In the genomic region with DNA sequence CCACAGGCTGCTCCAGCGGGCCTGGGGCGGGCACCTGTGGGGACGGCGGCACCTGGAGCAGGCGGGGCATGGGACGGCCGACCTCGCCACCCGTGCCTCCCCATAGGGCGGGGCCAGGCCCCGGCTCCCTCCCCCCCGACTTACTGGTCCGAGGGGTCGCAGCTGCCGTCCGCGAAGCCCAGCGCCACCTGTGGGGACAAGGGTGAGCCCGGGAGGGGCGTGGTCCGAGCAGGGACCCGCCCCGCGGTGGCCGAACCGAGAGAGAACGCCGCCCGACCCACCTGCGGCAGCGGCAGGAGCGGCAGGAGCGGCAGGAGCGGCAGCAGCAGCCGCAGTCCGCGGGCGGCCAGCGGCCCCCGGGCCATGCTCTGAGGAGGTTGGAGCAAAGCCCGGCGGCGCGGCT, we compare ENCODE assay signal across 8 cellular contexts. TPM values are rescaled to one million over a fixed set of nuclear protein-coding genes. Genes with fewer than 3 reads are reported as not detected.
DNase-seq lines count a peak whose midpoint lies in the region; ATAC-seq and TF ChIP-seq lines count a peak whose summit lies in the region.

TMEM52 (minus strand) TSS at position 379 of the 403 bp plus-strand sequence; CDS start at position 365, 14 bp downstream.

- H3K4me3 ChIP-seq in AG10803 (ENCODE audit: low read length) (peak within 1 kb of the TSS; percentile 48), choroid plexus epithelial cell (ENCODE audit: low read depth, low read length) (peak within 1 kb of the TSS; percentile 51)

- H3K36me3 Mint-ChIP-seq in IgD-negative memory B cell (no peaks in the 10 kb centered on the region), neural crest cell (ENCODE audit: low read depth) (no peaks in the 10 kb centered on the region)

- peak; percentile 39 for ATAC-seq in GM19452 (IDR thresholded peaks at IDR 0.05; ENCODE audit: unreplicated experiment)

- DNase-seq in AG10803 (ENCODE audit: low read depth) = no peak
- DNase-seq in choroid plexus epithelial cell (ENCODE audit: low read depth) = no peak
- DNase-seq in neural crest cell (ENCODE audit: low read depth, low spot score) = no peak
- DNase-seq in SKM-1 treated with dmso at 0.1 percent for 144 hours (lab: John Stamatoyannopoulos, UW; ENCODE audit: unreplicated experiment) = no peak
- DNase-seq in ureter (ENCODE audit: low spot score) = no peak
- no peak for DNase-seq in NCI-H524 treated with DMSO at 0.1 percent for 48 hours (lab: John Stamatoyannopoulos, UW)

- H3K27ac Mint-ChIP-seq in IgD-negative memory B cell (peak within 1 kb of the TSS in 2 of 3 donors; percentile 59 to 82), neural crest cell (ENCODE audit: unreplicated experiment) (peak within 1 kb of the TSS; percentile 50)

- TF ChIP-seq CTCF in AG10803 (conservative IDR thresholded peaks at IDR 0.05; ENCODE audit: low read length) (no peak), choroid plexus epithelial cell (conservative IDR thresholded peaks at IDR 0.05; ENCODE audit: low read depth, low read length) (no peak), neural crest cell (conservative IDR thresholded peaks at IDR 0.05) (no peak)

- H3K27me3 Mint-ChIP-seq in IgD-negative memory B cell (no peaks in the 10 kb centered on the region), neural crest cell (ENCODE audit: low read depth) (no peaks in the 10 kb centered on the region)

- no peaks in the 10 kb centered on the region for H3K4me1 Mint-ChIP-seq in IgD-negative memory B cell
- peaks cover 7% of the 10 kb centered on the region for H3K4me1 Mint-ChIP-seq in neural crest cell

- H3K4me3 Mint-ChIP-seq in IgD-negative memory B cell (peak within 1 kb of the TSS; percentile 65 to 88 (median 82)), neural crest cell (peak within 1 kb of the TSS; percentile 82)

- no peaks in the 10 kb centered on the region for H3K9me3 Mint-ChIP-seq in IgD-negative memory B cell
- no peaks in the 10 kb centered on the region for H3K9me3 Mint-ChIP-seq in neural crest cell

RNA-seq across cellular contexts. Expression of gene TMEM52, which starts in this region (rescaled TPM):
- not detected for polyA plus RNA-seq in IgD-negative memory B cell
- total RNA-seq in neural crest cell (3.7 and 4.6 TPM in 2 replicates), ureter (not detected)
